In the genomic region with DNA sequence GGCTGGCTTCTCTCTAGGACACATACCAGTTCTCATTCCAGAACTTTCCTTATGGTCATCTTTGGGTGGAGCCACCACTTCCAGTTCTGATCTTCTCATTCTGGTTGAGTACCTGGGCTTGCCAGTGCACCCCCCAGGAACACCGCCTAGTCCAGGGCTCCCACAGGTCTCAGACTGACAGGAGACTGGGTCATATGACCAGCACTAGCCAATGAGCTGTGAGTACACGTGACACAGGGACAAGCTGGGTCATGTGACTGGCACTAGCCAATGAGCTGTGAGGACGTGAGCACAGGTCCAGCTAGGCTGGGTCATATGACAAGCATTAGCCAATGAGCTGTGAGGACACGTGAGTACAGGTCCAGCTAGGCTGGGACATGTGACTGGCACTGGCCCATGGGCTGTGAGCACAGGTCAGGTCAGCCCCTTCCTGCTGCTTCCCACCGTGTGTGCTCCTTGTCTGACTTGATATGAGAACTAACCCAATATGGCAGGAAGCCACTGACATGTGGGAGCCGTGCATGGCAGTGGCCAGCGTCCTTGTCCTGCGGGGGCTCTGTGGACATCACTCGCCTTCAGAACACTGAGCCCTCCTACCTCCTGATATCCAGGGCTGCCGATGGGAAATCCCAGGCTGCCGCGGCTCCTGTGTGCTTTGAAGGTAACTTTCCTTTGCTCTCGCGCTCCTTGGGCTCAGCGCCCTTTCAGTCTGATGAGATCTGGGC, we compare ENCODE assay signal across 1 cellular context.
TF ChIP-seq lines count a peak whose summit lies in the region.

No MANE protein-coding gene starts in this region.

TF ChIP-seq in HepG2, 621 proteins besides CTCF, POLR2A, EP300 and RAD21 (continues in another document):
- peak; percentile 98 for TF ChIP-seq ZC3H13 (CRISPR knock-in tag; IDR thresholded peaks at IDR 0.05)
- no peak for TF ChIP-seq ZNF468 (CRISPR knock-in tag; IDR thresholded peaks at IDR 0.05)
- TF ChIP-seq ISL2 (CRISPR knock-in tag; IDR thresholded peaks at IDR 0.05): no peak
- TF ChIP-seq, protein P1, sequence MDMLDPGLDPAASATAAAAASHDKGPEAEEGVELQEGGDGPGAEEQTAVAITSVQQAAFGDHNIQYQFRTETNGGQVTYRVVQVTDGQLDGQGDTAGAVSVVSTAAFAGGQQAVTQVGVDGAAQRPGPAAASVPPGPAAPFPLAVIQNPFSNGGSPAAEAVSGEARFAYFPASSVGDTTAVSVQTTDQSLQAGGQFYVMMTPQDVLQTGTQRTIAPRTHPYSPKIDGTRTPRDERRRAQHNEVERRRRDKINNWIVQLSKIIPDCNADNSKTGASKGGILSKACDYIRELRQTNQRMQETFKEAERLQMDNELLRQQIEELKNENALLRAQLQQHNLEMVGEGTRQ (IDR thresholded peaks at IDR 0.05; ENCODE audit: low read depth, low read length): peak; percentile 100
- TF ChIP-seq, protein P1 (CRISPR knock-in tag; IDR thresholded peaks at IDR 0.05; ENCODE audit: borderline replicate concordance): peak; percentile 99; the same call in 1 of the 2 replicates
- TF ChIP-seq, protein P2, sequence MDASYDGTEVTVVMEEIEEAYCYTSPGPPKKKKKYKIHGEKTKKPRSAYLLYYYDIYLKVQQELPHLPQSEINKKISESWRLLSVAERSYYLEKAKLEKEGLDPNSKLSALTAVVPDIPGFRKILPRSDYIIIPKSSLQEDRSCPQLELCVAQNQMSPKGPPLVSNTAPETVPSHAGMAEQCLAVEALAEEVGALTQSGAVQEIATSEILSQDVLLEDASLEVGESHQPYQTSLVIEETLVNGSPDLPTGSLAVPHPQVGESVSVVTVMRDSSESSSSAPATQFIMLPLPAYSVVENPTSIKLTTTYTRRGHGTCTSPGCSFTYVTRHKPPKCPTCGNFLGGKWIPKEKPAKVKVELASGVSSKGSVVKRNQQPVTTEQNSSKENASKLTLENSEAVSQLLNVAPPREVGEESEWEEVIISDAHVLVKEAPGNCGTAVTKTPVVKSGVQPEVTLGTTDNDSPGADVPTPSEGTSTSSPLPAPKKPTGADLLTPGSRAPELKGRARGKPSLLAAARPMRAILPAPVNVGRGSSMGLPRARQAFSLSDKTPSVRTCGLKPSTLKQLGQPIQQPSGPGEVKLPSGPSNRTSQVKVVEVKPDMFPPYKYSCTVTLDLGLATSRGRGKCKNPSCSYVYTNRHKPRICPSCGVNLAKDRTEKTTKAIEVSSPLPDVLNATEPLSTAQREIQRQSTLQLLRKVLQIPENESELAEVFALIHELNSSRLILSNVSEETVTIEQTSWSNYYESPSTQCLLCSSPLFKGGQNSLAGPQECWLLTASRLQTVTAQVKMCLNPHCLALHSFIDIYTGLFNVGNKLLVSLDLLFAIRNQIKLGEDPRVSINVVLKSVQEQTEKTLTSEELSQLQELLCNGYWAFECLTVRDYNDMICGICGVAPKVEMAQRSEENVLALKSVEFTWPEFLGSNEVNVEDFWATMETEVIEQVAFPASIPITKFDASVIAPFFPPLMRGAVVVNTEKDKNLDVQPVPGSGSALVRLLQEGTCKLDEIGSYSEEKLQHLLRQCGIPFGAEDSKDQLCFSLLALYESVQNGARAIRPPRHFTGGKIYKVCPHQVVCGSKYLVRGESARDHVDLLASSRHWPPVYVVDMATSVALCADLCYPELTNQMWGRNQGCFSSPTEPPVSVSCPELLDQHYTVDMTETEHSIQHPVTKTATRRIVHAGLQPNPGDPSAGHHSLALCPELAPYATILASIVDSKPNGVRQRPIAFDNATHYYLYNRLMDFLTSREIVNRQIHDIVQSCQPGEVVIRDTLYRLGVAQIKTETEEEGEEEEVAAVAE (CRISPR knock-in tag; IDR thresholded peaks at IDR 0.05; ENCODE audit: borderline replicate concordance): peak; percentile 71; the same call in 1 of the 2 replicates
- TF ChIP-seq, protein P3, sequence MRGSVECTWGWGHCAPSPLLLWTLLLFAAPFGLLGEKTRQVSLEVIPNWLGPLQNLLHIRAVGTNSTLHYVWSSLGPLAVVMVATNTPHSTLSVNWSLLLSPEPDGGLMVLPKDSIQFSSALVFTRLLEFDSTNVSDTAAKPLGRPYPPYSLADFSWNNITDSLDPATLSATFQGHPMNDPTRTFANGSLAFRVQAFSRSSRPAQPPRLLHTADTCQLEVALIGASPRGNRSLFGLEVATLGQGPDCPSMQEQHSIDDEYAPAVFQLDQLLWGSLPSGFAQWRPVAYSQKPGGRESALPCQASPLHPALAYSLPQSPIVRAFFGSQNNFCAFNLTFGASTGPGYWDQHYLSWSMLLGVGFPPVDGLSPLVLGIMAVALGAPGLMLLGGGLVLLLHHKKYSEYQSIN (CRISPR knock-in tag; IDR thresholded peaks at IDR 0.05; ENCODE audit: borderline replicate concordance): no peak
- peak; percentile 39; the same call in 1 of the 2 replicates for TF ChIP-seq KMT2B (CRISPR knock-in tag; IDR thresholded peaks at IDR 0.05)
- TF ChIP-seq GABPA (IDR thresholded peaks at IDR 0.05; ENCODE audit: low read depth, low read length): no peak
- 0 out of 2 replicates have a peak, but pooled peaks have one; percentile 39 for TF ChIP-seq GABPA (CRISPR knock-in tag; IDR thresholded peaks at IDR 0.05; ENCODE audit: low read depth)
- TF ChIP-seq ZNF556 (CRISPR knock-in tag; IDR thresholded peaks at IDR 0.05; ENCODE audit: borderline replicate concordance): 0 out of 2 replicates have a peak, but pooled peaks have one; percentile 45
- TF ChIP-seq SRSF1 (optimal IDR thresholded peaks at IDR 0.05; ENCODE audit: low read depth, low read length): no peak
- no peak for TF ChIP-seq ZMYM2 (CRISPR knock-in tag; IDR thresholded peaks at IDR 0.05)
- peak; percentile 38; the same call in 1 of the 2 replicates for TF ChIP-seq SALL1 (CRISPR knock-in tag; IDR thresholded peaks at IDR 0.05)
- TF ChIP-seq, protein P4, sequence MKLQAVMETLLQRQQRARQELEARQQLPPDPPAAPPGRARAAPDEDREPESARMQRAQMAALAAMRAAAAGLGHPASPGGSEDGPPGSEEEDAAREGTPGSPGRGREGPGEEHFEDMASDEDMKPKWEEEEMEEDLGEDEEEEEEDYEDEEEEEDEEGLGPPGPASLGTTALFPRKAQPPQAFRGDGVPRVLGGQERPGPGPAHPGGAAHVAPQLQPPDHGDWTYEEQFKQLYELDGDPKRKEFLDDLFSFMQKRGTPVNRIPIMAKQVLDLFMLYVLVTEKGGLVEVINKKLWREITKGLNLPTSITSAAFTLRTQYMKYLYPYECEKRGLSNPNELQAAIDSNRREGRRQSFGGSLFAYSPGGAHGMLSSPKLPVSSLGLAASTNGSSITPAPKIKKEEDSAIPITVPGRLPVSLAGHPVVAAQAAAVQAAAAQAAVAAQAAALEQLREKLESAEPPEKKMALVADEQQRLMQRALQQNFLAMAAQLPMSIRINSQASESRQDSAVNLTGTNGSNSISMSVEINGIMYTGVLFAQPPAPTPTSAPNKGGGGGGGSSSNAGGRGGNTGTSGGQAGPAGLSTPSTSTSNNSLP (IDR thresholded peaks at IDR 0.05; ENCODE audit: low read depth, low read length): no peak
- TF ChIP-seq HOXA3 (CRISPR knock-in tag; IDR thresholded peaks at IDR 0.05): peak; percentile 66; the same call in 1 of the 2 replicates
- no peak for TF ChIP-seq ZMYM3 (CRISPR knock-in tag; IDR thresholded peaks at IDR 0.05)
- no peak for TF ChIP-seq ZNF605 (CRISPR knock-in tag; IDR thresholded peaks at IDR 0.05)
- TF ChIP-seq SOX6 (IDR thresholded peaks at IDR 0.05): no peak
- TF ChIP-seq SOX6 (CRISPR knock-in tag; IDR thresholded peaks at IDR 0.05): 0 out of 2 replicates have a peak, but pooled peaks have one; percentile 12
- TF ChIP-seq RARA (CRISPR knock-in tag; IDR thresholded peaks at IDR 0.05): 0 out of 2 replicates have a peak, but pooled peaks have one; percentile 12
- peak; percentile 77 for TF ChIP-seq AGO1 (IDR thresholded peaks at IDR 0.05; ENCODE audit: low read depth, low read length, poor library complexity, severe bottlenecking)
- peak; percentile 46 for TF ChIP-seq PHF5A (CRISPR knock-in tag; IDR thresholded peaks at IDR 0.05; ENCODE audit: low read depth, unreplicated experiment)
- peak; percentile 33; the same call in 1 of the 2 replicates for TF ChIP-seq ETV5 (CRISPR knock-in tag; IDR thresholded peaks at IDR 0.05; ENCODE audit: borderline replicate concordance)
- TF ChIP-seq, protein P5, sequence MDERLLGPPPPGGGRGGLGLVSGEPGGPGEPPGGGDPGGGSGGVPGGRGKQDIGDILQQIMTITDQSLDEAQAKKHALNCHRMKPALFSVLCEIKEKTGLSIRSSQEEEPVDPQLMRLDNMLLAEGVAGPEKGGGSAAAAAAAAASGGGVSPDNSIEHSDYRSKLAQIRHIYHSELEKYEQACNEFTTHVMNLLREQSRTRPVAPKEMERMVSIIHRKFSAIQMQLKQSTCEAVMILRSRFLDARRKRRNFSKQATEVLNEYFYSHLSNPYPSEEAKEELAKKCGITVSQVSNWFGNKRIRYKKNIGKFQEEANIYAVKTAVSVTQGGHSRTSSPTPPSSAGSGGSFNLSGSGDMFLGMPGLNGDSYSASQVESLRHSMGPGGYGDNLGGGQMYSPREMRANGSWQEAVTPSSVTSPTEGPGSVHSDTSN (CRISPR knock-in tag; IDR thresholded peaks at IDR 0.05): 0 out of 2 replicates have a peak, but pooled peaks have one; percentile 12
- no peak for TF ChIP-seq FOXM1 (CRISPR knock-in tag; IDR thresholded peaks at IDR 0.05)
- TF ChIP-seq ZNF232 (CRISPR knock-in tag; IDR thresholded peaks at IDR 0.05; ENCODE audit: borderline replicate concordance): 0 out of 2 replicates have a peak, but pooled peaks have one; percentile 53
- TF ChIP-seq KLF13 (CRISPR knock-in tag; IDR thresholded peaks at IDR 0.05): no peak
- no peak for TF ChIP-seq ZNF44 (CRISPR knock-in tag; IDR thresholded peaks at IDR 0.05)
- peak; percentile 67; the same call in 1 of the 2 replicates for TF ChIP-seq MXD4 (CRISPR knock-in tag; IDR thresholded peaks at IDR 0.05)
- no peak for TF ChIP-seq ZNF709 (CRISPR knock-in tag; IDR thresholded peaks at IDR 0.05)
- TF ChIP-seq, protein P6, sequence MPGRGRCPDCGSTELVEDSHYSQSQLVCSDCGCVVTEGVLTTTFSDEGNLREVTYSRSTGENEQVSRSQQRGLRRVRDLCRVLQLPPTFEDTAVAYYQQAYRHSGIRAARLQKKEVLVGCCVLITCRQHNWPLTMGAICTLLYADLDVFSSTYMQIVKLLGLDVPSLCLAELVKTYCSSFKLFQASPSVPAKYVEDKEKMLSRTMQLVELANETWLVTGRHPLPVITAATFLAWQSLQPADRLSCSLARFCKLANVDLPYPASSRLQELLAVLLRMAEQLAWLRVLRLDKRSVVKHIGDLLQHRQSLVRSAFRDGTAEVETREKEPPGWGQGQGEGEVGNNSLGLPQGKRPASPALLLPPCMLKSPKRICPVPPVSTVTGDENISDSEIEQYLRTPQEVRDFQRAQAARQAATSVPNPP (CRISPR knock-in tag; IDR thresholded peaks at IDR 0.05): no peak
- TF ChIP-seq ZNF282 (IDR thresholded peaks at IDR 0.05; ENCODE audit: partially characterized antibody): no peak
- TF ChIP-seq AGO2 (optimal IDR thresholded peaks at IDR 0.05; ENCODE audit: low read depth, low read length): peak; percentile 71
- TF ChIP-seq, protein P7, sequence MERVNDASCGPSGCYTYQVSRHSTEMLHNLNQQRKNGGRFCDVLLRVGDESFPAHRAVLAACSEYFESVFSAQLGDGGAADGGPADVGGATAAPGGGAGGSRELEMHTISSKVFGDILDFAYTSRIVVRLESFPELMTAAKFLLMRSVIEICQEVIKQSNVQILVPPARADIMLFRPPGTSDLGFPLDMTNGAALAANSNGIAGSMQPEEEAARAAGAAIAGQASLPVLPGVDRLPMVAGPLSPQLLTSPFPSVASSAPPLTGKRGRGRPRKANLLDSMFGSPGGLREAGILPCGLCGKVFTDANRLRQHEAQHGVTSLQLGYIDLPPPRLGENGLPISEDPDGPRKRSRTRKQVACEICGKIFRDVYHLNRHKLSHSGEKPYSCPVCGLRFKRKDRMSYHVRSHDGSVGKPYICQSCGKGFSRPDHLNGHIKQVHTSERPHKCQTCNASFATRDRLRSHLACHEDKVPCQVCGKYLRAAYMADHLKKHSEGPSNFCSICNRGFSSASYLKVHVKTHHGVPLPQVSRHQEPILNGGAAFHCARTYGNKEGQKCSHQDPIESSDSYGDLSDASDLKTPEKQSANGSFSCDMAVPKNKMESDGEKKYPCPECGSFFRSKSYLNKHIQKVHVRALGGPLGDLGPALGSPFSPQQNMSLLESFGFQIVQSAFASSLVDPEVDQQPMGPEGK (CRISPR knock-in tag; IDR thresholded peaks at IDR 0.05): 0 out of 2 replicates have a peak, but pooled peaks have one; percentile 25
- no peak for TF ChIP-seq SETDB1 (CRISPR knock-in tag; IDR thresholded peaks at IDR 0.05; ENCODE audit: borderline replicate concordance)
- TF ChIP-seq FOSL2 (CRISPR knock-in tag; IDR thresholded peaks at IDR 0.05): peak; percentile 21; the same call in 1 of the 2 replicates
- no peak for TF ChIP-seq ARHGAP35 (CRISPR knock-in tag; IDR thresholded peaks at IDR 0.05; ENCODE audit: borderline replicate concordance)
- 0 out of 2 replicates have a peak, but pooled peaks have one; percentile 33 for TF ChIP-seq RXRA (CRISPR knock-in tag; IDR thresholded peaks at IDR 0.05)
- TF ChIP-seq, protein P8, sequence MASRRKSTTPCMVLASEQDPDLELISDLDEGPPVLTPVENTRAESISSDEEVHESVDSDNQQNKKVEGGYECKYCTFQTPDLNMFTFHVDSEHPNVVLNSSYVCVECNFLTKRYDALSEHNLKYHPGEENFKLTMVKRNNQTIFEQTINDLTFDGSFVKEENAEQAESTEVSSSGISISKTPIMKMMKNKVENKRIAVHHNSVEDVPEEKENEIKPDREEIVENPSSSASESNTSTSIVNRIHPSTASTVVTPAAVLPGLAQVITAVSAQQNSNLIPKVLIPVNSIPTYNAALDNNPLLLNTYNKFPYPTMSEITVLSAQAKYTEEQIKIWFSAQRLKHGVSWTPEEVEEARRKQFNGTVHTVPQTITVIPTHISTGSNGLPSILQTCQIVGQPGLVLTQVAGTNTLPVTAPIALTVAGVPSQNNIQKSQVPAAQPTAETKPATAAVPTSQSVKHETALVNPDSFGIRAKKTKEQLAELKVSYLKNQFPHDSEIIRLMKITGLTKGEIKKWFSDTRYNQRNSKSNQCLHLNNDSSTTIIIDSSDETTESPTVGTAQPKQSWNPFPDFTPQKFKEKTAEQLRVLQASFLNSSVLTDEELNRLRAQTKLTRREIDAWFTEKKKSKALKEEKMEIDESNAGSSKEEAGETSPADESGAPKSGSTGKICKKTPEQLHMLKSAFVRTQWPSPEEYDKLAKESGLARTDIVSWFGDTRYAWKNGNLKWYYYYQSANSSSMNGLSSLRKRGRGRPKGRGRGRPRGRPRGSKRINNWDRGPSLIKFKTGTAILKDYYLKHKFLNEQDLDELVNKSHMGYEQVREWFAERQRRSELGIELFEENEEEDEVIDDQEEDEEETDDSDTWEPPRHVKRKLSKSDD (CRISPR knock-in tag; IDR thresholded peaks at IDR 0.05; ENCODE audit: low read depth): 0 out of 2 replicates have a peak, but pooled peaks have one; percentile 44
- no peak for TF ChIP-seq NONO (IDR thresholded peaks at IDR 0.05)
- peak; percentile 77 for TF ChIP-seq NONO (CRISPR knock-in tag; conservative IDR thresholded peaks at IDR 0.05)
- TF ChIP-seq IRF2 (CRISPR knock-in tag; IDR thresholded peaks at IDR 0.05): 0 out of 2 replicates have a peak, but pooled peaks have one; percentile 14
- peak; percentile 44; the same call in 1 of the 2 replicates for TF ChIP-seq SP4 (CRISPR knock-in tag; IDR thresholded peaks at IDR 0.05)
